In the genomic region with DNA sequence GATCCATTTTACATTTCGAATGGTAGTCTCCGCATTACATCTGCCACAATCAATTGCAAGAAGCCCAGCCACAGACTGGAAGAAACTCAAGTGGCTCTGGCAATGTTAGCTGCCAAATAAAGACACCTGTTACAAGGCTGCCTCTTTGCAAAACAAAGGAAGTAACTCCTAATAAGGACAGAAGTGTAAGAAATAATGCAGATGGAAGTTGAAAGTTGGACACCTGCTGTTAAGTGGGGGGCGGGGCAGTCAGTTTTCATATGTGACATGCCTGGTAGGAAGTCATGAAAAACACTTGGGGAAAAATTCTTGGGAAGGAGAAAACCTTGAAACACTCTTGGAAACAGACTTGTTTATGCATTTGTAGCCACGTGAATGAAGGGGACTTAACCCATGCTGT, we compare ENCODE assay signal across 11 cellular contexts.
DNase-seq lines count a peak whose midpoint lies in the region; ATAC-seq lines count a peak whose summit lies in the region.
"Had no signal": no experiment of that assay in that cellular context is flagged by ENCODE, and none has a peak within 500 bp of the region (broad histone marks: within the 10 kb centered on the region; RNA-seq: fewer than 3 reads in every experiment).

No MANE protein-coding gene starts in this region.

- peak overlapping the region; percentile 51; the same call in 1 of the 2 replicates for H3K9ac ChIP-seq in iPS-20b (ENCODE audit: low read depth, low read length)

- H3K4me3 ChIP-seq in iPS-20b (ENCODE audit: low read length), result peak overlapping the region; percentile 21; the same call in 1 of the 2 replicates
- H3K4me3 ChIP-seq: colonic mucosa had no signal

- peak; percentile 85 for DNase-seq in NCI-H128 (lab: John Stamatoyannopoulos, UW; ENCODE audit: unreplicated experiment)
- DNase-seq in hepatic stellate cell (ENCODE audit: low spot score), result no peak
- DNase-seq in LoVo (ENCODE audit: low spot score), result no peak
- DNase-seq in stimulated activated naive CD8-positive, alpha-beta T cell treated with anti-CD3 and anti-CD28 coated beads, Interleukin-15, Interleukin-2, amounts not matched to agents 100 U/mL and 50 U/mL, for 24 hours, result no peak
- DNase-seq: activated CD8-positive, alpha-beta memory T cell treated with anti-CD3 and anti-CD28 coated beads for 24 hours; colonic mucosa; NCI-H82 had no signal

- no peaks in the 10 kb centered on the region for H3K9me3 ChIP-seq in iPS-20b (ENCODE audit: insufficient read depth, low read depth, low read length)
- H3K9me3 ChIP-seq: colonic mucosa had no signal

- peaks cover 21% of the 10 kb centered on the region for H3K4me1 ChIP-seq in iPS-20b (ENCODE audit: insufficient read depth, low read length)
- H3K4me1 ChIP-seq: colonic mucosa had no signal

- no peaks in the 10 kb centered on the region for H3K36me3 ChIP-seq in iPS-20b (ENCODE audit: insufficient read depth, low read depth, low read length)
- H3K36me3 ChIP-seq: colonic mucosa had no signal

- H3K27ac ChIP-seq in iPS-20b (ENCODE audit: low read length), result no peak overlapping the region
- H3K27ac ChIP-seq: colonic mucosa had no signal

- ATAC-seq in GM18907 (IDR thresholded peaks at IDR 0.05; ENCODE audit: unreplicated experiment) (peak; percentile 79), HG02759 (IDR thresholded peaks at IDR 0.05; ENCODE audit: unreplicated experiment) (peak; percentile 78), HG02973 (IDR thresholded peaks at IDR 0.05; ENCODE audit: unreplicated experiment) (no peak)
- ATAC-seq in stimulated activated naive CD8-positive, alpha-beta T cell treated with anti-CD3 and anti-CD28 coated beads, Interleukin-15, Interleukin-2, amounts not matched to agents 100 U/mL and 50 U/mL, for 24 hours, result no peak

- H3K27me3 ChIP-seq in iPS-20b (ENCODE audit: insufficient read depth, low read length), result no peaks in the 10 kb centered on the region
- H3K27me3 ChIP-seq: colonic mucosa had no signal

Comparison
In these comparisons a context has a peak if more than half of its experiments do, and no peak if none do; other contexts are left out.
1. ATAC-seq: peak in GM18907 (single experiment) and HG02759 (single experiment); none in HG02973 (single experiment) and stimulated activated naive CD8-positive, alpha-beta T cell treated with anti-CD3 and anti-CD28 coated beads, Interleukin-15, Interleukin-2, amounts not matched to agents 100 U/mL and 50 U/mL, for 24 hours (single experiment).